ENCODE assay signal across 36 cellular contexts in genomic region chr6:123546537-123546936, GRCh38.
"Had no signal": no experiment of that assay in that cellular context is flagged by ENCODE, and none has a peak within 500 bp of the region (broad histone marks: within the 10 kb centered on the region; RNA-seq: fewer than 3 reads in every experiment).

No MANE protein-coding gene starts in this region.

- H3K27ac ChIP-seq: RWPE1, VCaP had no signal

- DNase-seq: activated B cell treated with CpG ODN at 0.5 μM for 24 hours; activated CD4-positive, alpha-beta memory T cell treated with anti-CD3 and anti-CD28 coated beads for 36 hours; activated CD4-positive, alpha-beta T cell treated with anti-CD3 and anti-CD28 coated beads for 4 hours; activated CD4-positive, alpha-beta T cell treated with anti-CD3 and anti-CD28 coated beads, Interleukin-2, amount 50 U/mL, for 1 hour; activated CD4-positive, CD25-positive, alpha-beta regulatory T cell treated with anti-CD3 and anti-CD28 coated beads, Interleukin-2, amount 50 U/mL, for 72 hours; activated CD8-positive, alpha-beta memory T cell treated with anti-CD3 and anti-CD28 coated beads, Interleukin-2, amount 50 U/mL, for 4 hours; activated gamma-delta T cell treated with Interleukin-2 at 50 U/mL for 16 hours; activated naive CD4-positive, alpha-beta T cell treated with anti-CD3 and anti-CD28 coated beads for 36 hours; activated T-cell treated with anti-CD3 and anti-CD28 coated beads for 4 hours; activated T-cell treated with anti-CD3 and anti-CD28 coated beads, Interleukin-2, amount 50 U/mL, for 4 hours; anterior cingulate cortex; Karpas-422; KBM-7; NCI-H1048; NCI-H1105 treated with DMSO at 0.1 percent for 48 hours; NCI-H1436; NCI-H1694; NCI-H1930; NCI-H2081 treated with DMSO at 0.1 percent for 48 hours; NCI-H226; NCI-H510A; NCI-H526; NCI-H748 treated with DMSO at 0.1 percent for 48 hours; NK-92 treated with Interleukin-12 subunit alpha and Interleukin-12 subunit beta, amount 100 ng/mL, for 24 hours; PC-3; SW 1271; T-helper 1 cell; T-helper 2 cell; T-helper 9 cell had no signal

- ATAC-seq: activated naive CD4-positive, alpha-beta T cell treated with anti-CD3 and anti-CD28 coated beads, Interleukin-2, amount 50 U/mL, for 72 hours; activated T-cell treated with anti-CD3 and anti-CD28 coated beads, Interleukin-2, amount 50 U/mL, for 4 hours; PC-3; Right ventricle myocardium inferior had no signal

- H3K36me3 Mint-ChIP-seq: activated CD4-positive, alpha-beta memory T cell treated with anti-CD3 and anti-CD28 coated beads for 36 hours; activated naive CD4-positive, alpha-beta T cell treated with anti-CD3 and anti-CD28 coated beads, Interleukin-2, amount 50 U/mL, for 72 hours; brain had no signal

- FAIRE-seq: RCC 7860 had no signal

- H3K27ac Mint-ChIP-seq: activated B cell treated with CpG ODN at 0.5 μM for 24 hours; activated CD4-positive, alpha-beta memory T cell treated with anti-CD3 and anti-CD28 coated beads for 36 hours; activated naive CD4-positive, alpha-beta T cell treated with anti-CD3 and anti-CD28 coated beads for 36 hours; activated naive CD4-positive, alpha-beta T cell treated with anti-CD3 and anti-CD28 coated beads, Interleukin-2, amount 50 U/mL, for 72 hours; activated T-helper 1 cell treated with anti-CD3 and anti-CD28 coated beads, Interleukin-12 subunit alpha, Interleukin-12 subunit beta, Interleukin-2, Interleukin-4 antibody, amounts not matched to agents 30 ng/mL and 10 ng/mL and 1 ng/mL, durations not matched to agents 14 hours and 24 hours and 36 hours; brain had no signal

- H3K4me3 Mint-ChIP-seq: activated B cell treated with CpG ODN at 0.5 μM for 24 hours; activated CD4-positive, alpha-beta memory T cell treated with anti-CD3 and anti-CD28 coated beads for 36 hours; activated naive CD4-positive, alpha-beta T cell treated with anti-CD3 and anti-CD28 coated beads for 36 hours; activated T-cell treated with anti-CD3 and anti-CD28 coated beads, Interleukin-2, amount 50 U/mL, for 4 hours; activated T-helper 1 cell treated with anti-CD3 and anti-CD28 coated beads, Interleukin-12 subunit alpha, Interleukin-12 subunit beta, Interleukin-2, Interleukin-4 antibody, amounts not matched to agents 30 ng/mL and 10 ng/mL and 1 ng/mL, durations not matched to agents 14 hours and 24 hours and 36 hours; brain had no signal

- H3K27me3 Mint-ChIP-seq: activated B cell treated with CpG ODN at 0.5 μM for 24 hours; activated CD4-positive, alpha-beta memory T cell treated with anti-CD3 and anti-CD28 coated beads for 36 hours; brain had no signal

- H3K9me3 Mint-ChIP-seq: activated B cell treated with CpG ODN at 0.5 μM for 24 hours; activated CD4-positive, alpha-beta memory T cell treated with anti-CD3 and anti-CD28 coated beads for 36 hours; activated naive CD4-positive, alpha-beta T cell treated with anti-CD3 and anti-CD28 coated beads for 36 hours; brain had no signal

- H3K4me1 Mint-ChIP-seq: activated B cell treated with CpG ODN at 0.5 μM for 24 hours had no signal
